In genomic region chr3:186857743-186858142, GRCh38 we compare ENCODE assay signal across 19 cellular contexts. TPM values are rescaled to one million over a fixed set of nuclear protein-coding genes. Genes with fewer than 3 reads are reported as not detected.
DNase-seq lines count a peak whose midpoint lies in the region; ATAC-seq and TF ChIP-seq lines count a peak whose summit lies in the region.
"Had no signal": no experiment of that assay in that cellular context is flagged by ENCODE, and none has a peak within 500 bp of the region (broad histone marks: within the 10 kb centered on the region; RNA-seq: fewer than 3 reads in every experiment).

No MANE protein-coding gene starts in this region.

- H3K27me3 ChIP-seq in BLaER1 treated with 17β-estradiol and CSF1 and Interleukin-3, amounts not matched to agents 10 nM and 100 nM: no peaks in the 10 kb centered on the region
- H3K27me3 ChIP-seq in endodermal cell (ENCODE audit: control insufficient read depth, insufficient read depth, low read length, poor library complexity, severe bottlenecking) (no peaks in the 10 kb centered on the region), subcutaneous abdominal adipose tissue (ENCODE audit: control insufficient read depth in 5 of 5, insufficient read depth in 4 of 5, low read length in 5 of 5) (no peaks in the 10 kb centered on the region)

- TF ChIP-seq CTCF in HEK293 (tag by site-specific recombination; IDR thresholded peaks at IDR 0.05) (no peak), endodermal cell (conservative IDR thresholded peaks at IDR 0.05) (no peak)

- DNase-seq in endodermal cell: peak; percentile 13
- no peak for DNase-seq in stimulated activated naive CD4-positive, alpha-beta T cell (lab: John Stamatoyannopoulos, UW)
- DNase-seq in DMS153 treated with DMSO at 0.1 percent for 48 hours (lab: John Stamatoyannopoulos, UW; ENCODE audit: unreplicated experiment): no peak
- DNase-seq in NCI-H187 (lab: John Stamatoyannopoulos, UW): no peak
- DNase-seq: CD4-positive, alpha-beta T cell; CD8-positive, alpha-beta memory T cell; DMS 273 treated with DMSO at 0.1 percent for 48 hours; DND-41; GOT3; H7; HCEC 1CT had no signal

- CTCF ChIA-PET in HEK293 (lab: Yijun Ruan, JAX): interaction anchor here (0.7 kb wide), 1 partner anchor 73 kb away, joined by 4 read pairs; the partner anchor contains the start of gene ST6GAL1

- H3K36me3 ChIP-seq in BLaER1 treated with 17β-estradiol and CSF1 and Interleukin-3, amounts not matched to agents 10 nM and 100 nM: no peaks in the 10 kb centered on the region; a peak in 1 of 22 replicates
- H3K36me3 ChIP-seq in HEK293 (ENCODE audit: control insufficient read depth in 2 of 2, insufficient read depth in 1 of 2, low read length in 2 of 2) (no peaks in the 10 kb centered on the region), endodermal cell (ENCODE audit: control insufficient read depth, insufficient read depth, low read length) (no peaks in the 10 kb centered on the region), subcutaneous abdominal adipose tissue (ENCODE audit: control insufficient read depth in 5 of 5, insufficient read depth in 5 of 5, low read length in 5 of 5) (peaks cover 8 to 39% (median 26%) of the 10 kb centered on the region in 5 donors)

- POLR2A ChIA-PET in HEK293 (lab: Yijun Ruan, JAX): no interaction called here

- no peaks in the 10 kb centered on the region for H3K36me3 Mint-ChIP-seq in endodermal cell (ENCODE audit: low read depth)
- H3K36me3 Mint-ChIP-seq: CD14-positive monocyte had no signal

- no peak overlapping the region for H3K4me3 ChIP-seq in BLaER1 treated with 17β-estradiol and CSF1 and Interleukin-3, amounts not matched to agents 10 nM and 100 nM
- no peak overlapping the region for H3K4me3 ChIP-seq in HEK293 (ENCODE audit: low read depth, low read length)
- H3K4me3 ChIP-seq in endodermal cell (ENCODE audit: low read length): no peak overlapping the region
- no peak overlapping the region for H3K4me3 ChIP-seq in subcutaneous abdominal adipose tissue (ENCODE audit: low read depth in 1 of 5, low read length in 5 of 5)

- no peak overlapping the region for H3K4me3 Mint-ChIP-seq in endodermal cell
- H3K4me3 Mint-ChIP-seq: CD14-positive monocyte; CD4-positive, alpha-beta T cell; CD8-positive, alpha-beta memory T cell had no signal

- peaks cover 15 to 31% (median 26%) of the 10 kb centered on the region in 11 experiments for H3K9me3 ChIP-seq in BLaER1 treated with 17β-estradiol and CSF1 and Interleukin-3, amounts not matched to agents 10 nM and 100 nM (replicated peaks in 1 of 11)
- H3K9me3 ChIP-seq in HEK293 (ENCODE audit: control insufficient read depth, insufficient read depth, low read depth, low read length) (no peaks in the 10 kb centered on the region), endodermal cell (ENCODE audit: control insufficient read depth, low read length) (no peaks in the 10 kb centered on the region), subcutaneous abdominal adipose tissue (ENCODE audit: control insufficient read depth in 5 of 5, low read length in 5 of 5) (no peaks in the 10 kb centered on the region)

- no peak for ATAC-seq in GM18868 (IDR thresholded peaks at IDR 0.05; ENCODE audit: unreplicated experiment)

- no peaks in the 10 kb centered on the region for H4K20me1 ChIP-seq in BLaER1 treated with 17β-estradiol and CSF1 and Interleukin-3, amounts not matched to agents 10 nM and 100 nM

- WGBS in endodermal cell (ENCODE audit: insufficient coverage in 1 of 2, insufficient read length in 1 of 2), 2 experiments: 86 to 91% methylated on average over 2 to 3 of the region's 4 CpGs

- H3K27ac Mint-ChIP-seq in endodermal cell: no peak overlapping the region
- H3K27ac Mint-ChIP-seq: CD14-positive monocyte; CD4-positive, alpha-beta T cell had no signal

- peak overlapping the region in 8 of 11 experiments; percentile 2 to 24 (median 14); a peak in 6 of 22 replicates for H3K4me2 ChIP-seq in BLaER1 treated with 17β-estradiol and CSF1 and Interleukin-3, amounts not matched to agents 10 nM and 100 nM

- H3K4me1 ChIP-seq in BLaER1 treated with 17β-estradiol and CSF1 and Interleukin-3, amounts not matched to agents 10 nM and 100 nM: peaks cover 0 to 30% (median 8%) of the 10 kb centered on the region in 10 experiments; a peak in 13 of 20 replicates
- H3K4me1 ChIP-seq in HEK293 (ENCODE audit: control insufficient read depth, insufficient read depth, low read length) (no peaks in the 10 kb centered on the region), endodermal cell (ENCODE audit: control insufficient read depth, insufficient read depth, low read length) (no peaks in the 10 kb centered on the region), subcutaneous abdominal adipose tissue (ENCODE audit: control insufficient read depth in 5 of 5, insufficient read depth in 5 of 5, low read length in 5 of 5) (peaks cover 0 to 8% (median 2%) of the 10 kb centered on the region in 5 donors)

- H3K27me3 Mint-ChIP-seq in endodermal cell (ENCODE audit: insufficient read depth): peaks cover 4% of the 10 kb centered on the region
- H3K27me3 Mint-ChIP-seq: CD4-positive, alpha-beta T cell had no signal

- H3K4me1 Mint-ChIP-seq in endodermal cell: no peaks in the 10 kb centered on the region

- H3K9ac ChIP-seq in BLaER1 treated with 17β-estradiol and CSF1 and Interleukin-3, amounts not matched to agents 10 nM and 100 nM: no peak overlapping the region
- no peak overlapping the region for H3K9ac ChIP-seq in endodermal cell (ENCODE audit: extremely low read depth, low read length, poor library complexity, severe bottlenecking)
- no peak overlapping the region for H3K9ac ChIP-seq in subcutaneous abdominal adipose tissue (ENCODE audit: low read length in 5 of 5)

- H3K27ac ChIP-seq in BLaER1 treated with 17β-estradiol and CSF1 and Interleukin-3, amounts not matched to agents 10 nM and 100 nM: no peak overlapping the region
- H3K27ac ChIP-seq in HEK293 (ENCODE audit: extremely low read depth, low read depth, low read length): no peak overlapping the region
- no peak overlapping the region for H3K27ac ChIP-seq in endodermal cell (ENCODE audit: low read depth, low read length)
- peak overlapping the region; percentile 2 for H3K27ac ChIP-seq in subcutaneous abdominal adipose tissue (ENCODE audit: low read depth, low read length)

- peaks cover 2% of the 10 kb centered on the region for H3K9me3 Mint-ChIP-seq in endodermal cell
- H3K9me3 Mint-ChIP-seq: CD4-positive, alpha-beta T cell had no signal

TF ChIP-seq in HEK293, 187 proteins besides CTCF, POLR2A, EP300 and RAD21:
- TF ChIP-seq ZNF292 (tag by site-specific recombination; IDR thresholded peaks at IDR 0.05; ENCODE audit: borderline replicate concordance, low read depth) (no peak), HOXA7 (CRISPR knock-in tag; IDR thresholded peaks at IDR 0.05; ENCODE audit: borderline replicate concordance) (no peak), ZNF366 (tag by site-specific recombination; conservative IDR thresholded peaks at IDR 0.05) (0 out of 2 replicates have a peak, but pooled peaks have one; percentile 37)

RNA-seq across cellular contexts. Expression of gene ADIPOQ, which starts 15.2 kb away (rescaled TPM):
- not detected for total RNA-seq in endodermal cell
- polyA plus RNA-seq in endodermal cell (2013, experiment 1 of 2): not detected
- polyA plus RNA-seq in endodermal cell (2013, experiment 2 of 2): not detected
- total RNA-seq: A172; A673; CD4-positive, alpha-beta T cell; CD8-positive, alpha-beta memory T cell; H7 had no signal
- polyA plus RNA-seq: BJ; CD14-positive monocyte; CD8-positive, alpha-beta memory T cell had no signal

RNA-seq across cellular contexts. Expression of gene RFC4, which starts 51.5 kb away (rescaled TPM):
- total RNA-seq in endodermal cell: 100 to 1,000 TPM in 1 of 2 donors, 10 to 100 TPM in 1; 57.6 to 111 TPM
- 105 TPM for polyA plus RNA-seq in endodermal cell (2013, experiment 1 of 2)
- 92.0 TPM for polyA plus RNA-seq in endodermal cell (2013, experiment 2 of 2)
